Comparison of ENCODE assay signal across 8 cellular contexts in genomic region chr16:53209489-53209888, GRCh38.
DNase-seq lines count a peak whose midpoint lies in the region; ATAC-seq, FAIRE-seq and TF ChIP-seq lines count a peak whose summit lies in the region.

No MANE protein-coding gene starts in this region.

- no peak for FAIRE-seq in D721Med (lab: Jason Lieb, UNC)

- H3K4me1 Mint-ChIP-seq in dendritic cell treated with granulocyte-macrophage colony-stimulating factor and Interleukin-4, amounts not matched to agents 40 ng/mL and 50 ng/mL, for 4 days (ENCODE audit: low read depth): peaks cover 23% of the 10 kb centered on the region

- intact Hi-C loops in dendritic cell treated with granulocyte-macrophage colony-stimulating factor and Interleukin-4, amounts not matched to agents 40 ng/mL and 50 ng/mL, for 4 days (cut with micrococcal nuclease): no loop called here

- peak overlapping the region; percentile 76 for H3K4me3 Mint-ChIP-seq in dendritic cell treated with granulocyte-macrophage colony-stimulating factor and Interleukin-4, amounts not matched to agents 40 ng/mL and 50 ng/mL, for 4 days

- H3K27me3 ChIP-seq in BJ (ENCODE audit: control insufficient read depth, insufficient read depth, low read length): no peaks in the 10 kb centered on the region
- H3K27me3 ChIP-seq in HUES6 (ENCODE audit: control insufficient read depth, insufficient read depth, low read length): no peaks in the 10 kb centered on the region
- H3K27me3 ChIP-seq in neural cell (ENCODE audit: insufficient read depth, low read depth, low read length): no peaks in the 10 kb centered on the region

- H3K4me2 ChIP-seq in neural cell (ENCODE audit: low read length): peak overlapping the region; percentile 59

- peaks cover 60% of the 10 kb centered on the region for H3K79me2 ChIP-seq in neural cell (replicated peaks; ENCODE audit: insufficient read depth, low read length)

- H3F3A ChIP-seq in neural cell (ENCODE audit: insufficient read depth, low read length, poor library complexity, severe bottlenecking): peaks cover 5% of the 10 kb centered on the region

- no peak for TF ChIP-seq RAD21 in neural cell (conservative IDR thresholded peaks at IDR 0.05)

- H2AFZ ChIP-seq in neural cell (ENCODE audit: low read depth, low read length): no peak overlapping the region

- H3K36me3 ChIP-seq in BJ (ENCODE audit: control insufficient read depth, insufficient read depth, low read length) (no peaks in the 10 kb centered on the region), HUES6 (ENCODE audit: control insufficient read depth, insufficient read depth, low read length) (peaks cover 4% of the 10 kb centered on the region), neural cell (ENCODE audit: insufficient read depth, low read length) (no peaks in the 10 kb centered on the region)

- H3K9me2 ChIP-seq in neural cell (ENCODE audit: insufficient read depth, low read length): no peaks in the 10 kb centered on the region

- H3K9me3 Mint-ChIP-seq in dendritic cell treated with granulocyte-macrophage colony-stimulating factor and Interleukin-4, amounts not matched to agents 40 ng/mL and 50 ng/mL, for 4 days: no peaks in the 10 kb centered on the region

- H3K9me3 ChIP-seq in HUES6 (ENCODE audit: control insufficient read depth, insufficient read depth, low read depth, low read length) (no peaks in the 10 kb centered on the region), neural cell (ENCODE audit: low read length) (no peaks in the 10 kb centered on the region)

- no peaks in the 10 kb centered on the region for H3K27me3 Mint-ChIP-seq in dendritic cell treated with granulocyte-macrophage colony-stimulating factor and Interleukin-4, amounts not matched to agents 40 ng/mL and 50 ng/mL, for 4 days

- CTCF ChIA-PET in BJ (lab: Yijun Ruan, JAX): interaction anchor here (3.1 kb wide), 1 partner anchor 154 kb away, joined by 34 read pairs; the partner anchor contains the start of gene CHD9

- H3K36me3 Mint-ChIP-seq in dendritic cell treated with granulocyte-macrophage colony-stimulating factor and Interleukin-4, amounts not matched to agents 40 ng/mL and 50 ng/mL, for 4 days (ENCODE audit: low read depth): peaks cover 12% of the 10 kb centered on the region

- DNase-seq in BJ (ENCODE audit: low read depth): no peak
- no peak for DNase-seq in D721Med (ENCODE audit: insufficient read length, low spot score)

- POLR2A ChIA-PET in BJ (lab: Charles Lee): no interaction called here

- no peak for TF ChIP-seq EP300 in neural cell (conservative IDR thresholded peaks at IDR 0.05; ENCODE audit: poor library complexity, severe bottlenecking)

- peaks cover 17% of the 10 kb centered on the region for H3K4me1 ChIP-seq in HUES6 (ENCODE audit: control insufficient read depth, insufficient read depth, low read length)

- H3K9ac ChIP-seq in HUES6 (ENCODE audit: low read length): peak overlapping the region; percentile 24
- peak overlapping the region; percentile 93 for H3K9ac ChIP-seq in neural cell (ENCODE audit: low read length)

- TF ChIP-seq CTCF in BJ (IDR thresholded peaks at IDR 0.05; ENCODE audit: insufficient read depth, low read depth, low read length) (no peak), neural cell (IDR thresholded peaks at IDR 0.05; ENCODE audit: poor library complexity, severe bottlenecking) (no peak), D721Med (IDR thresholded peaks at IDR 0.05; ENCODE audit: insufficient read depth, missing control alignments) (no peak)

- ATAC-seq in HG03280 (IDR thresholded peaks at IDR 0.05; ENCODE audit: unreplicated experiment): no peak
- ATAC-seq in GM18517 (IDR thresholded peaks at IDR 0.05; ENCODE audit: unreplicated experiment): no peak
- ATAC-seq in HG02610 (IDR thresholded peaks at IDR 0.05; ENCODE audit: unreplicated experiment): no peak

- H3K27ac ChIP-seq in HUES6 (ENCODE audit: low read depth, low read length) (no peak overlapping the region; the same call in 1 of the 2 replicates), neural cell (ENCODE audit: low read length) (peak overlapping the region; percentile 98)

- H3K4me3 ChIP-seq in BJ (ENCODE audit: low read depth, low read length) (peak overlapping the region; percentile 38), HUES6 (ENCODE audit: low read depth, low read length) (peak overlapping the region; percentile 63), neural cell (ENCODE audit: low read length) (peak overlapping the region; percentile 71)

- peak overlapping the region; percentile 71 for H3K27ac Mint-ChIP-seq in dendritic cell treated with granulocyte-macrophage colony-stimulating factor and Interleukin-4, amounts not matched to agents 40 ng/mL and 50 ng/mL, for 4 days

- H4K20me1 ChIP-seq in neural cell (ENCODE audit: insufficient read depth): no peaks in the 10 kb centered on the region

TF ChIP-seq in neural cell, 6 proteins besides CTCF, POLR2A, EP300 and RAD21:
- TF ChIP-seq SMC3 (conservative IDR thresholded peaks at IDR 0.05; ENCODE audit: poor library complexity) (no peak), MXI1 (conservative IDR thresholded peaks at IDR 0.05; ENCODE audit: poor library complexity, severe bottlenecking) (no peak), TAF1 (IDR thresholded peaks at IDR 0.05; ENCODE audit: low read depth) (no peak), EZH2 (IDR thresholded peaks at IDR 0.05; ENCODE audit: borderline replicate concordance, insufficient read depth, low read length, poor library complexity, severe bottlenecking) (no peak), REST (IDR thresholded peaks at IDR 0.05; ENCODE audit: borderline replicate concordance) (no peak), POLR2AphosphoS5 (IDR thresholded peaks at IDR 0.05) (no peak)
